ENCODE assay signal across 4 cellular contexts in the genomic region with DNA sequence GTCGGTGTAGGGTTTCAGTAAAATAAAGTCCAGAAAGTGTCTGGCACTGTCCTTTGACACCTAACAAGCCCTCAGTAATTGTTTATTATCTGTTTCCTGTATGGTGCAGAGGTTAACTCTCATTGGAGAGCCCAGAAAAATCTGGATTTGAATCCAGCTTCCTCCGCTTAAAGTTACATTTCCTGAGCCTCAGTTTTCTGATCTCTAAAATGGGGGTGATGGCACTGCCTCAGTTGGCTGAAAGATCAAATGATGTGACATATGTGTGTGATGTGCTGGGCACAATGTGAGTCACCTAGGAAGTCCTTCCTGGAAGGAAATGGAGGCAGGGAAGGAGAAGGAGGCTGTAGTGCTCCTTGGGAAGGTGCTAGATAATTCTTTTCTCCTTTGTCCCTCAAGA. TPM values are rescaled to one million over a fixed set of nuclear protein-coding genes. Genes with fewer than 3 reads are reported as not detected.
"Had no signal": no experiment of that assay in that cellular context is flagged by ENCODE, and none has a peak within 500 bp of the region (broad histone marks: within the 10 kb centered on the region; RNA-seq: fewer than 3 reads in every experiment).

No MANE protein-coding gene starts in this region.

- H3K4me3 Mint-ChIP-seq: GM23338, H9, IgD-negative memory B cell had no signal

- H3K36me3 Mint-ChIP-seq: IgD-negative memory B cell had no signal

- H3K4me2 ChIP-seq: GM23338 had no signal

- H3K9me3 Mint-ChIP-seq: GM23338, H9, IgD-negative memory B cell had no signal

- DNase-seq: H9, KG1 had no signal

- H3K27me3 Mint-ChIP-seq: IgD-negative memory B cell had no signal

- H3K4me3 ChIP-seq: GM23338 had no signal

- H3K27ac Mint-ChIP-seq: GM23338, H9, IgD-negative memory B cell had no signal

RNA-seq across cellular contexts. Expression of a gene that starts 14.7 kb away (rescaled TPM):
- polyA plus RNA-seq: IgD-negative memory B cell had no signal
